ENCODE assay signal across 8 cellular contexts in the genomic region with DNA sequence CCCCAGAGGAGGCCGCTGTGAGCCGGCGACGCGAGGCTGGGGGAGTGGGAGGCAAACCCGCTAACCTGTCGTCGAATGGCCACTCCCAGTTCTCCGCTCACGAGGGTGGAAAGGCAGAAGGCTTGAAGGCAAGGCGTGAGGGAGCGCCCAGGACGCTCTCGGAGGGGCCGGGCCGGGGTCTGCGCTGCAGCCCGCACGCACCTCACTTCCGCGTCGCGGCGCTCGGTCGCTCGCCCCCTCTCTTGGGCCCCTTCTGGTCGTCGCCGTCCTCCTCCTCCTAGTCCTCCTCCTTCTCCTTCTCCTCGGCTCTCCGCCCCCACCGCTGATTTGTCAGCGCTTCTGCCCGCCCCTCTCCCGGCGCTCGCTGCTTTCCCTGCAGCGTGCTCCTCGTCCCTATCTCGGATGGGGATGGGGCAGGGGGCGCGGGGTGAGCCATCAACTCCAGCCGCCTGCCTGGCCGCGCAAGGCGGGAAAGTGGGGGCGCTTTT. TPM values are rescaled to one million over a fixed set of nuclear protein-coding genes. Genes with fewer than 3 reads are reported as not detected.
A peak's percentile ranks its signal among the peaks of the same experiment; 100 is the strongest.
DNase-seq lines count a peak whose midpoint lies in the region; ATAC-seq and TF ChIP-seq lines count a peak whose summit lies in the region.

SNCA (minus strand) TSS at position 265 of the 488 bp plus-strand sequence. CDS start 1,494 bp downstream, outside the sequence.

- no peaks in the 10 kb centered on the region for H3K9me3 Mint-ChIP-seq in CD4-positive, CD25-positive, alpha-beta regulatory T cell
- no peaks in the 10 kb centered on the region for H3K9me3 Mint-ChIP-seq in activated naive CD8-positive, alpha-beta T cell (ENCODE audit: low read depth)
- H3K9me3 Mint-ChIP-seq in naive thymus-derived CD8-positive, alpha-beta T cell = no peaks in the 10 kb centered on the region

- no peak for TF ChIP-seq CTCF in HFF-Myc (IDR thresholded peaks at IDR 0.05; ENCODE audit: low read depth, low read length, missing control alignments)
- no peak for TF ChIP-seq CTCF in gastroesophageal sphincter (IDR thresholded peaks at IDR 0.05)
- TF ChIP-seq CTCF in testis (IDR thresholded peaks at IDR 0.05) = no peak

- peak within 1 kb of the TSS; percentile 37 for H3K4me3 ChIP-seq in CD4-positive, CD25-positive, alpha-beta regulatory T cell (ENCODE audit: low read depth, low read length)
- H3K4me3 ChIP-seq in HFF-Myc (replicated peaks; ENCODE audit: low read depth, low read length) (peak within 1 kb of the TSS; percentile 38), gastroesophageal sphincter (peak within 1 kb of the TSS; percentile 68 to 72), testis (peak within 1 kb of the TSS; percentile 52 to 60)

- H3K4me3 Mint-ChIP-seq in CD4-positive, CD25-positive, alpha-beta regulatory T cell = peak within 1 kb of the TSS; percentile 19 to 84 (median 79)
- peak within 1 kb of the TSS; percentile 80 for H3K4me3 Mint-ChIP-seq in activated naive CD8-positive, alpha-beta T cell
- peak within 1 kb of the TSS; percentile 64 to 85 (median 80) for H3K4me3 Mint-ChIP-seq in naive thymus-derived CD8-positive, alpha-beta T cell

- intact Hi-C loops in testis (cut with DNase I; ENCODE audit: low total_unique reads) = no loop called here

- peaks cover 4 to 21% (median 5%) of the 10 kb centered on the region in 4 donors for H3K4me1 Mint-ChIP-seq in CD4-positive, CD25-positive, alpha-beta regulatory T cell
- H3K4me1 Mint-ChIP-seq in activated naive CD8-positive, alpha-beta T cell (ENCODE audit: low read depth) = peaks cover 20% of the 10 kb centered on the region
- peaks cover 10 to 23% (median 15%) of the 10 kb centered on the region in 4 donors for H3K4me1 Mint-ChIP-seq in naive thymus-derived CD8-positive, alpha-beta T cell

- no peaks in the 10 kb centered on the region for H3K36me3 Mint-ChIP-seq in CD4-positive, CD25-positive, alpha-beta regulatory T cell
- H3K36me3 Mint-ChIP-seq in activated naive CD8-positive, alpha-beta T cell = no peaks in the 10 kb centered on the region
- H3K36me3 Mint-ChIP-seq in naive thymus-derived CD8-positive, alpha-beta T cell = peaks cover 0 to 1% (median 0%) of the 10 kb centered on the region in 3 donors

- H3K27ac ChIP-seq in CD4-positive, CD25-positive, alpha-beta regulatory T cell (ENCODE audit: insufficient read depth, low read length, poor library complexity, severe bottlenecking) = no peak within 1 kb of the TSS
- H3K27ac ChIP-seq in gastroesophageal sphincter = peak within 1 kb of the TSS; percentile 3 to 78 (median 68)
- H3K27ac ChIP-seq in testis = no peak within 1 kb of the TSS

- H3K4me1 ChIP-seq in CD4-positive, CD25-positive, alpha-beta regulatory T cell (ENCODE audit: control insufficient read depth, insufficient read depth, low read length, poor library complexity, severe bottlenecking) = peaks cover 21% of the 10 kb centered on the region
- peaks cover 0 to 31% (median 0%) of the 10 kb centered on the region in 3 donors for H3K4me1 ChIP-seq in gastroesophageal sphincter
- H3K4me1 ChIP-seq in testis = no peaks in the 10 kb centered on the region

- no peaks in the 10 kb centered on the region for H3K9me3 ChIP-seq in CD4-positive, CD25-positive, alpha-beta regulatory T cell (ENCODE audit: control insufficient read depth in 2 of 2, low read length in 2 of 2)
- H3K9me3 ChIP-seq in gastroesophageal sphincter (no peaks in the 10 kb centered on the region), testis (no peaks in the 10 kb centered on the region)

- peaks cover 52% of the 10 kb centered on the region for H3K27me3 ChIP-seq in CD4-positive, CD25-positive, alpha-beta regulatory T cell (ENCODE audit: control insufficient read depth, insufficient read depth, low read length)
- H3K27me3 ChIP-seq in gastroesophageal sphincter (peaks cover 59% of the 10 kb centered on the region), testis (no peaks in the 10 kb centered on the region)

- H3K27me3 Mint-ChIP-seq in CD4-positive, CD25-positive, alpha-beta regulatory T cell = peaks cover 78% of the 10 kb centered on the region
- peaks cover 46% of the 10 kb centered on the region for H3K27me3 Mint-ChIP-seq in activated naive CD8-positive, alpha-beta T cell
- H3K27me3 Mint-ChIP-seq in naive thymus-derived CD8-positive, alpha-beta T cell = peaks cover 40 to 82% (median 49%) of the 10 kb centered on the region in 5 donors

- POLR2A ChIA-PET in naive thymus-derived CD8-positive, alpha-beta T cell (lab: Charles Lee) = no interaction called here

- ATAC-seq in CD4-positive, CD25-positive, alpha-beta regulatory T cell (ENCODE audit: low read depth in 2 of 2) = peak; percentile 20 to 24
- ATAC-seq in gastroesophageal sphincter = peak; percentile 85
- peak; percentile 35 to 68 for ATAC-seq in naive thymus-derived CD8-positive, alpha-beta T cell
- no peak for ATAC-seq in GM21526 (IDR thresholded peaks at IDR 0.05; ENCODE audit: low FRiP score, unreplicated experiment)

- peak within 1 kb of the TSS in 1 of 3 donors; percentile 15 for H3K27ac Mint-ChIP-seq in CD4-positive, CD25-positive, alpha-beta regulatory T cell
- no peak within 1 kb of the TSS for H3K27ac Mint-ChIP-seq in activated naive CD8-positive, alpha-beta T cell
- peak within 1 kb of the TSS in 1 of 10 donors; percentile 33 for H3K27ac Mint-ChIP-seq in naive thymus-derived CD8-positive, alpha-beta T cell

- H3K36me3 ChIP-seq in CD4-positive, CD25-positive, alpha-beta regulatory T cell (ENCODE audit: control insufficient read depth, insufficient read depth, low read length) = no peaks in the 10 kb centered on the region
- no peaks in the 10 kb centered on the region for H3K36me3 ChIP-seq in gastroesophageal sphincter
- no peaks in the 10 kb centered on the region for H3K36me3 ChIP-seq in testis (ENCODE audit: low read depth, missing control alignments)

- TF ChIP-seq EP300 in gastroesophageal sphincter (IDR thresholded peaks at IDR 0.05) = no peak

- peak in 2 of 3 donors; percentile 1 to 41 for DNase-seq in CD4-positive, CD25-positive, alpha-beta regulatory T cell
- DNase-seq in HFF-Myc (ENCODE audit: extremely low read depth, low read depth) (no peak), NOMO-1 treated with DMSO at 0.1 percent for 48 hours (lab: John Stamatoyannopoulos, UW; ENCODE audit: unreplicated experiment) (peak; percentile 9), testis (peak; percentile 68)
- peak in 5 of 10 donors; percentile 4 to 55 (median 17) for DNase-seq in naive thymus-derived CD8-positive, alpha-beta T cell

- 0% methylated on average over 6 to 8 of the region's 48 CpGs for WGBS in gastroesophageal sphincter (ENCODE audit: low coverage in 1 of 2), 2 donors
- 0 to 1% methylated on average over 32 to 46 of the region's 48 CpGs for WGBS in testis, 2 donors

- peak in 1 of 2 donors; percentile 10 for TF ChIP-seq POLR2A in gastroesophageal sphincter (IDR thresholded peaks at IDR 0.05)
- no peak for TF ChIP-seq POLR2A in testis (IDR thresholded peaks at IDR 0.05)

RNA-seq across cellular contexts. Expression of gene SNCA, which starts in this region (rescaled TPM):
- 2.3 TPM for total RNA-seq in CD4-positive, CD25-positive, alpha-beta regulatory T cell
- polyA plus RNA-seq in CD4-positive, CD25-positive, alpha-beta regulatory T cell = 1 to 10 TPM in 1 of 4 donors, under 1 TPM in 1, not detected in 2; 0.29 to 1.9 TPM
- total RNA-seq in gastroesophageal sphincter = 10 to 100 TPM in 3 of 4 donors, 1 to 10 TPM in 1; 5.0 to 24.4 (median 13.9) TPM
- not detected for total RNA-seq in naive thymus-derived CD8-positive, alpha-beta T cell
- not detected for polyA plus RNA-seq in naive thymus-derived CD8-positive, alpha-beta T cell
- total RNA-seq in testis = 1 to 10 TPM; 1.5 to 2.0 TPM
- polyA plus RNA-seq in testis (ENCODE audit: insufficient read depth, low read depth, low replicate concordance) = 6.4 TPM

Comparison
In these comparisons a context has a peak if more than half of its experiments do, and no peak if none do; other contexts are left out.
1. Peak in ATAC-seq in naive thymus-derived CD8-positive, alpha-beta T cell; RNA of the gene not detected or under 1 TPM.
2. H3K27ac ChIP-seq: peak in gastroesophageal sphincter (4 of 4); none in CD4-positive, CD25-positive, alpha-beta regulatory T cell (single experiment) and testis (0 of 2).
3. Peak in every context shown above with its lines, with median percentiles within 50 percentile points of each other: H3K4me3 ChIP-seq and H3K4me3 Mint-ChIP-seq.